10 cellular contexts compared by ENCODE assay signal in the genomic region with DNA sequence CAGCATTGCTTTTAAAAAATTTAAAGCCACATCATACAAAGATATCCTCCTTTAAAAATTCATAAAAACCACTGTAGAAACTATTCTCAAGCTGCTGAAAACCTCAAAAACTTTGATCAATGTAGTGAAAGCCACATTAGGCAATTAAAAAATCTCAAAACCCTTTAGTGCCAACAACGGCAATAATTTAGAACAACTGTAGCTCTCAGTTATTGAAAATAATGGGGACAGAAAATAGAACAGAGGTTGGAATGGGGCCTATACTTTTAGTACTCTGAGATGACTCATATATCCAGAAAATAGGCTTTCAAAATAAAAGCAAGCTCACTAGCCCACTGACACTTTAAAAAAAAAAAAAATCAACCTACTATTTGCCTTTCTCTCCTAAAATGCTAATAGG.
DNase-seq lines count a peak whose midpoint lies in the region; ATAC-seq and TF ChIP-seq lines count a peak whose summit lies in the region.
"Had no signal": no experiment of that assay in that cellular context is flagged by ENCODE, and none has a peak within 500 bp of the region (broad histone marks: within the 10 kb centered on the region; RNA-seq: fewer than 3 reads in every experiment).

No MANE protein-coding gene starts in this region.

- H3K4me1 ChIP-seq in right atrium auricular region, result peaks cover 0 to 50% of the 10 kb centered on the region in 2 donors

- H3K27ac Mint-ChIP-seq in activated T-helper 2 cell treated with anti-CD3 and anti-CD28 coated beads, Interferon-gamma antibody, Interleukin-2, Interleukin-4, amounts not matched to agents 10 μg/mL and 5 μg/mL and 100 μg/mL, durations not matched to agents 14 hours and 24 hours and 36 hours, result peak overlapping the region; percentile 30
- H3K27ac Mint-ChIP-seq in immature natural killer cell, result peak overlapping the region; percentile 88 to 96 (median 91)

- ATAC-seq in left ventricle myocardium superior (no peak), GM21528 (IDR thresholded peaks at IDR 0.05; ENCODE audit: low FRiP score, unreplicated experiment) (no peak)

- H3K4me1 Mint-ChIP-seq in activated T-helper 2 cell treated with anti-CD3 and anti-CD28 coated beads, Interferon-gamma antibody, Interleukin-2, Interleukin-4, amounts not matched to agents 10 μg/mL and 5 μg/mL and 100 μg/mL, durations not matched to agents 14 hours and 24 hours and 36 hours (ENCODE audit: low read depth), result peaks cover 43% of the 10 kb centered on the region
- H3K4me1 Mint-ChIP-seq in immature natural killer cell, result peaks cover 81 to 91% of the 10 kb centered on the region in 2 donors

- H3K4me3 Mint-ChIP-seq in activated T-helper 2 cell treated with anti-CD3 and anti-CD28 coated beads, Interferon-gamma antibody, Interleukin-2, Interleukin-4, amounts not matched to agents 10 μg/mL and 5 μg/mL and 100 μg/mL, durations not matched to agents 14 hours and 24 hours and 36 hours (ENCODE audit: low read depth), result no peak overlapping the region
- peak overlapping the region; percentile 72 to 89 (median 85) for H3K4me3 Mint-ChIP-seq in immature natural killer cell

- no peak overlapping the region for H3K4me3 ChIP-seq in right atrium auricular region

- no peaks in the 10 kb centered on the region for H3K27me3 Mint-ChIP-seq in activated T-helper 2 cell treated with anti-CD3 and anti-CD28 coated beads, Interferon-gamma antibody, Interleukin-2, Interleukin-4, amounts not matched to agents 10 μg/mL and 5 μg/mL and 100 μg/mL, durations not matched to agents 14 hours and 24 hours and 36 hours (ENCODE audit: low read depth)
- peaks cover 0 to 13% (median 7%) of the 10 kb centered on the region in 3 donors for H3K27me3 Mint-ChIP-seq in immature natural killer cell (ENCODE audit: low read depth in 3 of 3)

- intact Hi-C loops in left ventricle myocardium superior (cut with micrococcal nuclease), result loop anchor here (5.0 kb wide), 1 partner anchor 81 kb away; no protein-coding TSS in a partner anchor
- intact Hi-C loops in activated T-helper 2 cell treated with anti-CD3 and anti-CD28 coated beads, Interferon-gamma antibody, Interleukin-2, Interleukin-4, amounts not matched to agents 10 μg/mL and 5 μg/mL and 100 μg/mL, durations not matched to agents 14 hours and 24 hours and 36 hours (cut with micrococcal nuclease), result loop anchor here (1.0 kb wide), 1 partner anchor 25 kb away; no protein-coding TSS in a partner anchor

- no peaks in the 10 kb centered on the region for H3K36me3 Mint-ChIP-seq in activated T-helper 2 cell treated with anti-CD3 and anti-CD28 coated beads, Interferon-gamma antibody, Interleukin-2, Interleukin-4, amounts not matched to agents 10 μg/mL and 5 μg/mL and 100 μg/mL, durations not matched to agents 14 hours and 24 hours and 36 hours (ENCODE audit: low read depth)
- H3K36me3 Mint-ChIP-seq in immature natural killer cell, result peaks cover 16 to 55% (median 20%) of the 10 kb centered on the region in 3 donors

- H3K27ac ChIP-seq in right atrium auricular region, result peak overlapping the region; percentile 52 to 64
- H3K27ac ChIP-seq: C4-2B had no signal

- no peaks in the 10 kb centered on the region for H3K36me3 ChIP-seq in right atrium auricular region

- TF ChIP-seq CTCF in right atrium auricular region (IDR thresholded peaks at IDR 0.05), result no peak

- DNase-seq in right atrium auricular region (ENCODE audit: low spot score) (no peak), left ventricle myocardium superior (no peak), immature natural killer cell (no peak), glomerular visceral epithelial cell (ENCODE audit: extremely low spot score) (no peak), cortex of kidney (lab: John Stamatoyannopoulos, UW) (no peak)
- DNase-seq in activated T-helper 2 cell treated with anti-CD3 and anti-CD28 coated beads, Interferon-gamma antibody, Interleukin-2, Interleukin-4, amounts not matched to agents 10 μg/mL and 5 μg/mL and 100 μg/mL, durations not matched to agents 14 hours and 24 hours and 36 hours (ENCODE audit: low spot score), result no peak
- DNase-seq in activated CD4-positive, CD25-positive, alpha-beta regulatory T cell treated with anti-CD3 and anti-CD28 coated beads, Interleukin-2, amount 50 U/mL, for 72 hours, result no peak
- DNase-seq: retina had no signal

- no peaks in the 10 kb centered on the region for H3K9me3 ChIP-seq in right atrium auricular region

- H3K9me3 Mint-ChIP-seq in activated T-helper 2 cell treated with anti-CD3 and anti-CD28 coated beads, Interferon-gamma antibody, Interleukin-2, Interleukin-4, amounts not matched to agents 10 μg/mL and 5 μg/mL and 100 μg/mL, durations not matched to agents 14 hours and 24 hours and 36 hours, result no peaks in the 10 kb centered on the region
- H3K9me3 Mint-ChIP-seq in immature natural killer cell, result peaks cover 0 to 3% (median 0%) of the 10 kb centered on the region in 6 donors

- H3K27me3 ChIP-seq in right atrium auricular region, result no peaks in the 10 kb centered on the region
